11 cellular contexts compared by ENCODE assay signal in the genomic region with DNA sequence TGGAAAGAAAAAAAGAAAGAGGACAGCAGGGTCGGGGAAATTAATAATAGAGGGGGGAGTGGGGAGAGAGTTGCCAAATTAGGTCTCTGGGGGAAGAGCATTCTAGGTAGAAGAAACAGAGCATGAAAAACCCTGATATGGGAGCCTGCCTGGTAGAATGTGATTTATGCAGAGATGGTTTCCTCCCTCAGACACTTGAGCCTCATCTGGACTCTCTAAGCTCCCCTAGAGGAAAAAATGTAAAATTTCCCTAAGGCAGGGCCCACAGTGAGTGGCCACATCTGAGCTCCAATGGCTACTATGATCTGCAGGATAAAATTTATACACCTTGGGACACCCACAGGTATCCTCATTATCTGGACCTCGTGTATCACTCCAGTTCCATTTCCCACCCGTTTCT. TPM values are rescaled to one million over a fixed set of nuclear protein-coding genes. Genes with fewer than 3 reads are reported as not detected.
DNase-seq lines count a peak whose midpoint lies in the region; ATAC-seq, FAIRE-seq and TF ChIP-seq lines count a peak whose summit lies in the region.
"Had no signal": no experiment of that assay in that cellular context is flagged by ENCODE, and none has a peak within 500 bp of the region (broad histone marks: within the 10 kb centered on the region; RNA-seq: fewer than 3 reads in every experiment).

No MANE protein-coding gene starts in this region.

- H3K4me2 ChIP-seq in H9 (ENCODE audit: insufficient read depth, insufficient read length, low read length) (no peak overlapping the region), K562 (ENCODE audit: insufficient read depth, low read length) (no peak overlapping the region)

- H3T11ph ChIP-seq in H9 (ENCODE audit: low read length) = no peak overlapping the region

- POLR2A ChIA-PET in A673 (lab: Charles Lee; ENCODE audit: low non-redundant PET) (no interaction called here), K562 (lab: Yijun Ruan, JAX) (interaction anchor here (0.6 to 0.9 kb wide), 3 partner anchors 27 to 108 kb away, joined by 3 to 4 read pairs (median 3); no protein-coding TSS in a partner anchor)

- TF ChIP-seq POLR2A in K562 (conservative IDR thresholded peaks at IDR 0.05) (no peak), prostate gland (IDR thresholded peaks at IDR 0.05) (no peak)

- H4K20me1 ChIP-seq in H9 (ENCODE audit: control insufficient read depth, insufficient read depth, insufficient read length) = no peaks in the 10 kb centered on the region
- H4K20me1 ChIP-seq in K562 (replicated peaks; ENCODE audit: control insufficient read depth, insufficient read depth, low read length) = no peaks in the 10 kb centered on the region

- H2BK20ac ChIP-seq in H9 (ENCODE audit: low read depth, low read length, poor library complexity, severe bottlenecking) = no peak overlapping the region

- peak; percentile 30 to 41; a peak in 3 of 4 replicates for TF ChIP-seq RAD21 in K562 (CRISPR knock-in tag; conservative IDR thresholded peaks at IDR 0.05 in 1 of 2, IDR thresholded peaks at IDR 0.05 in 1 of 2)

- H4K91ac ChIP-seq in H9 (ENCODE audit: insufficient read length, low read depth, low read length) = no peak overlapping the region

- peaks cover 10% of the 10 kb centered on the region for H3K27me3 Mint-ChIP-seq in H9 (ENCODE audit: low read depth)

- no peak overlapping the region for H3K18ac ChIP-seq in H9 (ENCODE audit: insufficient read length, low read depth, low read length)

- H2AK5ac ChIP-seq in H9 (ENCODE audit: insufficient read length, low read length) = no peak overlapping the region

- no peaks in the 10 kb centered on the region for H3K9me1 ChIP-seq in K562 (ENCODE audit: control insufficient read depth, insufficient read depth, low read length)

- no peak overlapping the region for H2BK15ac ChIP-seq in H9 (ENCODE audit: low read depth, low read length)

- H4K8ac ChIP-seq in H9 (replicated peaks; ENCODE audit: insufficient read length, low read depth, low read length) = no peak overlapping the region

- H3K27me3 ChIP-seq in A673 (replicated peaks; ENCODE audit: insufficient read depth, low read depth, low read length, poor library complexity) (peaks cover 7% of the 10 kb centered on the region), H9 (ENCODE audit: insufficient read depth, low read length) (no peaks in the 10 kb centered on the region), K562 (ENCODE audit: control insufficient read depth in 2 of 2, insufficient read depth in 2 of 2, low read length in 2 of 2) (no peaks in the 10 kb centered on the region), left lung (no peaks in the 10 kb centered on the region), prostate gland (replicated peaks; ENCODE audit: insufficient read depth) (no peaks in the 10 kb centered on the region)

- peak; percentile 17 for DNase-seq in A673 (ENCODE audit: low spot score)
- no peak for DNase-seq in H9
- DNase-seq in K562 (ENCODE audit: extremely low read depth in 1 of 4, low spot score in 3 of 4) = no peak
- DNase-seq in left lung = no peak
- no peak for DNase-seq in prostate gland (ENCODE audit: low spot score)
- DNase-seq in NCI-H1092 treated with DMSO at 0.1 percent for 48 hours (lab: John Stamatoyannopoulos, UW) = no peak
- DNase-seq: NCI-H510A treated with DMSO at 0.1 percent for 48 hours had no signal

- no peak overlapping the region for H2BK120ac ChIP-seq in H9 (ENCODE audit: low read depth, low read length, poor library complexity, severe bottlenecking)

- no peak overlapping the region for H2BK5ac ChIP-seq in H9 (ENCODE audit: insufficient read length, low read length)

- no peak overlapping the region for H2AFZ ChIP-seq in H9 (ENCODE audit: low read length)
- H2AFZ ChIP-seq in K562 (ENCODE audit: low read depth, low read length) = no peak overlapping the region

- H3K4me3 Mint-ChIP-seq in H9 = no peak overlapping the region

- no peaks in the 10 kb centered on the region for H3K23me2 ChIP-seq in H9 (ENCODE audit: insufficient read length, low read depth, low read length, poor library complexity, severe bottlenecking)

- no peak overlapping the region for H3K27ac Mint-ChIP-seq in H9

- H3K56ac ChIP-seq in H9 (ENCODE audit: insufficient read length, low read depth, low read length) = no peak overlapping the region

- no peak overlapping the region for H4K5ac ChIP-seq in H9 (ENCODE audit: insufficient read length, low read depth, low read length)

- intact Hi-C loops in A673 (cut with micrococcal nuclease; ENCODE audit: unreplicated experiment) (no loop called here), K562 (cut with micrococcal nuclease) (no loop called here), left lung (cut with DNase I) (loop anchor here in 1 of 2 donors (10.0 kb wide), 1 partner anchor 192 kb away; no protein-coding TSS in a partner anchor), prostate gland (cut with DNase I) (no loop called here)

- H3K4me1 ChIP-seq in A673 (ENCODE audit: insufficient read depth, low read length, poor library complexity, severe bottlenecking) = no peaks in the 10 kb centered on the region
- H3K4me1 ChIP-seq in H9 (ENCODE audit: insufficient read depth, low read length) = no peaks in the 10 kb centered on the region
- H3K4me1 ChIP-seq in K562 (replicated peaks in 1 of 2; ENCODE audit: control insufficient read depth in 2 of 2, insufficient read depth in 2 of 2, low read length in 2 of 2) = peaks cover 6 to 8% of the 10 kb centered on the region in 2 experiments
- H3K4me1 ChIP-seq in left lung = peaks cover 14 to 28% of the 10 kb centered on the region in 2 donors
- no peaks in the 10 kb centered on the region for H3K4me1 ChIP-seq in prostate gland (replicated peaks)

- no peak overlapping the region for H3K23ac ChIP-seq in H9 (ENCODE audit: insufficient read length, low read depth, low read length)

- in situ Hi-C loops in K562 (cut with MboI) = no loop called here

- WGBS in H9 (ENCODE audit: extremely low coverage, insufficient read length, low lambda C conversion rate) = no CpG with 5 or more reads among the region's 3 CpGs
- WGBS in K562 (ENCODE audit: insufficient coverage, low coverage, missing lambda C conversion rate) = 6% methylated on average over 3 of the region's 3 CpGs
- 80% methylated on average over 3 of the region's 3 CpGs for WGBS in prostate gland

- H2BK12ac ChIP-seq in H9 (ENCODE audit: insufficient read length, low read depth, low read length) = no peak overlapping the region

- no peaks in the 10 kb centered on the region for H3K9me3 Mint-ChIP-seq in H9

- no peak overlapping the region for H3K4ac ChIP-seq in H9 (ENCODE audit: low read depth, low read length)

- no peak for FAIRE-seq in K562 (lab: Jason Lieb, UNC)
- FAIRE-seq: D721Med, TTC549 had no signal

- no peaks in the 10 kb centered on the region for H3K9me3 ChIP-seq in A673 (ENCODE audit: low read depth, low read length, poor library complexity, severe bottlenecking)
- H3K9me3 ChIP-seq in H9 (ENCODE audit: control insufficient read depth, low read depth, low read length) = no peaks in the 10 kb centered on the region
- H3K9me3 ChIP-seq in K562 (replicated peaks; ENCODE audit: control insufficient read depth, insufficient read depth, low read depth, low read length) = no peaks in the 10 kb centered on the region
- no peaks in the 10 kb centered on the region for H3K9me3 ChIP-seq in left lung
- no peaks in the 10 kb centered on the region for H3K9me3 ChIP-seq in prostate gland

- no peaks in the 10 kb centered on the region; a peak in 1 of 7 replicates for H3K36me3 Mint-ChIP-seq in H9 (ENCODE audit: insufficient read depth in 1 of 3, low read depth in 3 of 3)

- no peaks in the 10 kb centered on the region for H3K36me3 ChIP-seq in A673 (ENCODE audit: insufficient read depth, low read length, poor library complexity, severe bottlenecking)
- no peaks in the 10 kb centered on the region for H3K36me3 ChIP-seq in K562 (ENCODE audit: control insufficient read depth, insufficient read depth, low read length)
- no peaks in the 10 kb centered on the region for H3K36me3 ChIP-seq in left lung
- no peaks in the 10 kb centered on the region for H3K36me3 ChIP-seq in prostate gland

- H3K4me3 ChIP-seq in A673 (ENCODE audit: low read depth, low read length, poor library complexity, severe bottlenecking) (no peak overlapping the region), K562 (no peak overlapping the region), left lung (no peak overlapping the region), prostate gland (no peak overlapping the region)

- 0 out of 2 replicates have a peak, but pooled peaks have one; percentile 16 for TF ChIP-seq CTCF in A673 (conservative IDR thresholded peaks at IDR 0.05; ENCODE audit: low read depth, low read length)
- peak; percentile 25; the same call in 1 of the 3 replicates for TF ChIP-seq CTCF in H9 (conservative IDR thresholded peaks at IDR 0.05)
- TF ChIP-seq CTCF in K562 (IDR thresholded peaks at IDR 0.05 in 2 of 3, conservative IDR thresholded peaks at IDR 0.05 in 1 of 3; ENCODE audit: insufficient read depth in 2 of 3, low read depth in 1 of 3, low read length in 3 of 3) = peak in 1 of 3 experiments; percentile 48; a peak in 2 of 6 replicates
- TF ChIP-seq CTCF in left lung (IDR thresholded peaks at IDR 0.05) = peak in 1 of 2 donors; percentile 20
- no peak for TF ChIP-seq CTCF in prostate gland (IDR thresholded peaks at IDR 0.05)

- ATAC-seq in K562 = peak; percentile 78
- peak; percentile 68 for ATAC-seq in left lung
- no peak for ATAC-seq in GM21360 (IDR thresholded peaks at IDR 0.05; ENCODE audit: unreplicated experiment)
- ATAC-seq in GM19395 (IDR thresholded peaks at IDR 0.05; ENCODE audit: unreplicated experiment) = no peak

- BruUV-seq in A673 (replicated peaks; lab: Mats Ljungman, UMichigan) = no TSS peak
- no TSS peak for BruUV-seq in K562 (replicated peaks; lab: Mats Ljungman, UMichigan)

- CTCF ChIA-PET in A673 (lab: Charles Lee) (no interaction called here), K562 (lab: Yijun Ruan, JAX; ENCODE audit: low intra/inter-chr PET ratio) (no interaction called here)

- peaks cover 4% of the 10 kb centered on the region in 2 experiments; a peak in 2 of 4 replicates for H3K4me1 Mint-ChIP-seq in H9

- H3K27ac ChIP-seq in A673 (ENCODE audit: low read depth, low read length, poor library complexity, severe bottlenecking) (no peak overlapping the region), H9 (ENCODE audit: insufficient read length, low read depth, low read length) (no peak overlapping the region), K562 (ENCODE audit: extremely low read depth, low read depth, low read length) (no peak overlapping the region), left lung (peak overlapping the region; percentile 66 to 68), prostate gland (no peak overlapping the region)

- H3K79me2 ChIP-seq in H9 (ENCODE audit: insufficient read depth, low read length) = no peaks in the 10 kb centered on the region
- no peaks in the 10 kb centered on the region for H3K79me2 ChIP-seq in K562 (ENCODE audit: control insufficient read depth, insufficient read depth, low read length)

- H3K79me1 ChIP-seq in H9 (ENCODE audit: insufficient read depth, low read depth, low read length, poor library complexity, severe bottlenecking) = no peaks in the 10 kb centered on the region

- no peak overlapping the region for H3K9ac ChIP-seq in H9 (ENCODE audit: extremely low read depth, insufficient read length, low read length)
- no peak overlapping the region for H3K9ac ChIP-seq in K562 (ENCODE audit: insufficient read depth in 1 of 2, low read depth in 2 of 2, low read length in 2 of 2)

- no peak overlapping the region for H3K14ac ChIP-seq in H9 (ENCODE audit: insufficient read depth, low read length)

- TF ChIP-seq EP300 in K562 (IDR thresholded peaks at IDR 0.05; ENCODE audit: low read length) = no peak

RNA-seq across cellular contexts. Expression of a gene that starts 20.6 kb away (rescaled TPM):
- 0.41 and 1.2 TPM in 2 replicates for total RNA-seq in A673 (2021)
- 1.1 and 1.4 TPM in 2 replicates for total RNA-seq in H9 (2021)
- 16.7 and 39.1 TPM in 2 replicates for total RNA-seq in K562 (2011; cell fraction: chromatin; rRNA removed; ENCODE audit: low replicate concordance)
- total RNA-seq in K562 (2011; cell fraction: nucleolus; rRNA removed) = 11.2 and 15.0 TPM in 2 replicates
- 13.9 and 14.0 TPM in 2 replicates for total RNA-seq in K562 (2011; cell fraction: nucleoplasm; rRNA removed)
- 1.8 and 4.3 TPM in 2 replicates for total RNA-seq in K562 (2014; rRNA removed)
- total RNA-seq in K562 (2014; rRNA removed; fragmentation: Illumina TruSeq; extraction: Trizol) = 2.6 and 4.1 TPM in 2 replicates
- total RNA-seq in K562 (2015; rRNA removed; fragmentation: Illumina TruSeq; extraction: Trizol) = 5.3 and 5.6 TPM in 2 replicates
- total RNA-seq in K562 (2021) = 9.9 and 11.2 TPM in 2 replicates
- 4.1 and 14.1 TPM in 2 replicates for polyA plus RNA-seq in K562 (2011; rRNA removed)
- polyA plus RNA-seq in K562 (2011; cell fraction: cytosol; rRNA removed) = 3.4 and 4.8 TPM in 2 replicates
- polyA plus RNA-seq in K562 (2011; cell fraction: nucleus; rRNA removed) = 15.8 and 17.6 TPM in 2 replicates
- 13.3 and 35.0 TPM in 2 replicates for polyA plus RNA-seq in K562 (2012)
- 4.6 and 6.2 TPM in 2 replicates for polyA plus RNA-seq in K562 (2014; fragmentation: Illumina TruSeq; extraction: Trizol)
- polyA plus RNA-seq in K562 (2014; fragmentation: Nextera tagmentation; extraction: Ambion mirVana) = under 1 TPM; 0.25 to 0.56 TPM
- polyA plus RNA-seq in K562 (2014; rRNA removed) = 2.9 and 3.6 TPM in 2 replicates
- 6.0 and 12.7 TPM in 2 replicates for polyA minus RNA-seq in K562 (2011; rRNA and poly(A)+ RNA removed)
- polyA minus RNA-seq in K562 (2011; cell fraction: cytosol; rRNA and poly(A)+ RNA removed) = 6.8 and 16.1 TPM in 2 replicates
- polyA minus RNA-seq in K562 (2011; cell fraction: nucleus; rRNA and poly(A)+ RNA removed) = 14.5 and 17.2 TPM in 2 replicates
- total RNA-seq in left lung = 100 to 1,000 TPM; 590 to 962 TPM
- 100 to 1,000 TPM; 109 to 356 TPM for total RNA-seq in prostate gland

Comparison
In these comparisons a context has a peak if more than half of its experiments do, and no peak if none do; other contexts are left out.
1. H3K27ac ChIP-seq: peak in left lung (2 of 2); none in A673 (single experiment), H9 (single experiment), K562 (single experiment) and prostate gland (0 of 2).
2. CTCF ChIP-seq: peak in A673 (single experiment) and H9 (single experiment); none in prostate gland (0 of 4).
3. ATAC-seq: peak in K562 (single experiment) and left lung (single experiment); none in GM21360 (single experiment) and GM19395 (single experiment).